In genomic region chr20:49345538-49345937, GRCh38 we compare ENCODE assay signal across 10 cellular contexts.
A peak's percentile ranks its signal among the peaks of the same experiment; 100 is the strongest.
DNase-seq lines count a peak whose midpoint lies in the region; ATAC-seq, FAIRE-seq and TF ChIP-seq lines count a peak whose summit lies in the region.
"Had no signal": no experiment of that assay in that cellular context is flagged by ENCODE, and none has a peak within 500 bp of the region (broad histone marks: within the 10 kb centered on the region; RNA-seq: fewer than 3 reads in every experiment).

No MANE protein-coding gene starts in this region.

- peak overlapping the region; percentile 55 for H3K9ac ChIP-seq in keratinocyte (ENCODE audit: control insufficient read depth, extremely low read depth, insufficient read depth, low read length)

- peak overlapping the region in 2 of 3 experiments; percentile 30 to 44 for H3K4me3 ChIP-seq in keratinocyte (ENCODE audit: control insufficient read depth in 2 of 3, extremely low read depth in 1 of 3, insufficient read depth in 2 of 3, low read depth in 1 of 3, low read length in 3 of 3)
- H3K4me3 ChIP-seq in vagina = no peak overlapping the region
- H3K4me3 ChIP-seq: GM12878 had no signal

- H3K27ac ChIP-seq in keratinocyte (ENCODE audit: control insufficient read depth, insufficient read depth, low read length) (peak overlapping the region; percentile 67), vagina (peak overlapping the region; percentile 78)

- DNase-seq in LHCN-M2 (ENCODE audit: low read depth) (peak; percentile 87), keratinocyte (ENCODE audit: low read depth, low spot score) (peak; percentile 66), vagina (ENCODE audit: extremely low spot score in 2 of 2) (no peak), NCI-H1092 (lab: John Stamatoyannopoulos, UW) (no peak)
- DNase-seq: activated naive CD8-positive, alpha-beta T cell treated with anti-CD3 and anti-CD28 coated beads, Interleukin-2, amount 10 ng/mL, durations not matched to agents 7 days and 5 days; H7 had no signal

- no peak for TF ChIP-seq POLR2A in vagina (IDR thresholded peaks at IDR 0.05)

- H3K4me1 ChIP-seq in keratinocyte (ENCODE audit: control insufficient read depth, extremely low read depth, insufficient read depth, low read length) = peaks cover 16% of the 10 kb centered on the region
- peaks cover 21% of the 10 kb centered on the region for H3K4me1 ChIP-seq in vagina

- TF ChIP-seq CTCF in brain (conservative IDR thresholded peaks at IDR 0.05) (no peak), keratinocyte (optimal IDR thresholded peaks at IDR 0.05 in 1 of 3, IDR thresholded peaks at IDR 0.05 in 1 of 3, conservative IDR thresholded peaks at IDR 0.05 in 1 of 3; ENCODE audit: extremely low read depth in 1 of 3, insufficient read depth in 2 of 3, low read length in 3 of 3) (no peak), vagina (IDR thresholded peaks at IDR 0.05) (no peak)

- H3K9me3 ChIP-seq in keratinocyte (ENCODE audit: control insufficient read depth, low read depth, low read length) (no peaks in the 10 kb centered on the region), vagina (no peaks in the 10 kb centered on the region)

- peak overlapping the region; percentile 44 to 98 (median 78) for H3K27ac Mint-ChIP-seq in brain
- H3K27ac Mint-ChIP-seq: activated naive CD8-positive, alpha-beta T cell treated with anti-CD3 and anti-CD28 coated beads, Interleukin-2, amount 10 ng/mL, durations not matched to agents 7 days and 5 days had no signal

- peaks cover 5% of the 10 kb centered on the region for H3K27me3 Mint-ChIP-seq in brain

- H3K79me2 ChIP-seq in keratinocyte (ENCODE audit: control insufficient read depth, insufficient read depth, low read length) = no peaks in the 10 kb centered on the region

- ATAC-seq in GM21367 (IDR thresholded peaks at IDR 0.05; ENCODE audit: unreplicated experiment) (no peak), HG03378 (IDR thresholded peaks at IDR 0.05; ENCODE audit: unreplicated experiment) (no peak)
- ATAC-seq: GM12878 had no signal

- no peaks in the 10 kb centered on the region for H3K36me3 Mint-ChIP-seq in brain
- H3K36me3 Mint-ChIP-seq: activated naive CD8-positive, alpha-beta T cell treated with anti-CD3 and anti-CD28 coated beads, Interleukin-2, amount 10 ng/mL, durations not matched to agents 7 days and 5 days had no signal

- no peaks in the 10 kb centered on the region for H3K9me1 ChIP-seq in keratinocyte (ENCODE audit: control insufficient read depth, extremely low read depth, insufficient read depth, low read length)

- intact Hi-C loops in vagina (cut with DNase I) = loop anchor here (5.0 kb wide), 1 partner anchor 37 kb away; no protein-coding TSS in a partner anchor

- dilution Hi-C loops in keratinocyte (cut with MboI; ENCODE audit: extremely low pct_ligation_motif_present, low sequenced_read_pairs) = no loop called here

- no peaks in the 10 kb centered on the region for H3K36me3 ChIP-seq in keratinocyte (ENCODE audit: control insufficient read depth in 2 of 2, extremely low read depth in 1 of 2, insufficient read depth in 2 of 2, low read length in 2 of 2)
- H3K36me3 ChIP-seq in vagina = no peaks in the 10 kb centered on the region

- H4K20me1 ChIP-seq in keratinocyte (ENCODE audit: control insufficient read depth, extremely low read depth, insufficient read depth, low read length) = no peaks in the 10 kb centered on the region

- FAIRE-seq in keratinocyte (lab: Jason Lieb, UNC) = peak; percentile 81
- FAIRE-seq: GM12878 had no signal

- peak overlapping the region in 1 of 5 experiments; percentile 64 for H3K4me3 Mint-ChIP-seq in brain
- H3K4me3 Mint-ChIP-seq: activated naive CD8-positive, alpha-beta T cell treated with anti-CD3 and anti-CD28 coated beads, Interleukin-2, amount 10 ng/mL, durations not matched to agents 7 days and 5 days had no signal

- H3K27me3 ChIP-seq in keratinocyte (ENCODE audit: control insufficient read depth, extremely low read depth, insufficient read depth, low read length) (no peaks in the 10 kb centered on the region), vagina (no peaks in the 10 kb centered on the region)

- H3K9me3 Mint-ChIP-seq in brain = peaks cover 0 to 3% (median 0%) of the 10 kb centered on the region in 5 experiments
- H3K9me3 Mint-ChIP-seq: activated naive CD8-positive, alpha-beta T cell treated with anti-CD3 and anti-CD28 coated beads, Interleukin-2, amount 10 ng/mL, durations not matched to agents 7 days and 5 days had no signal

- peak overlapping the region; percentile 52 for H2AFZ ChIP-seq in keratinocyte (ENCODE audit: control insufficient read depth, low read length)

- peaks cover 65% of the 10 kb centered on the region for H3K4me1 Mint-ChIP-seq in brain

- H3K4me2 ChIP-seq in keratinocyte (ENCODE audit: control insufficient read depth, extremely low read depth, insufficient read depth, low read depth, low read length) = peak overlapping the region; percentile 92

Comparison
In these comparisons a context has a peak if more than half of its experiments do, and no peak if none do; other contexts are left out.
1. DNase-seq: peak in LHCN-M2 (single experiment) and keratinocyte (single experiment); none in vagina (0 of 2) and NCI-H1092 (single experiment).
2. H3K4me3 ChIP-seq: peak in keratinocyte (2 of 3); none in vagina (0 of 2).